28 cellular contexts compared by ENCODE assay signal in genomic region chr18:1917546-1917945, GRCh38.
"Had no signal": no experiment of that assay in that cellular context is flagged by ENCODE, and none has a peak within 500 bp of the region (broad histone marks: within the 10 kb centered on the region; RNA-seq: fewer than 3 reads in every experiment).

No MANE protein-coding gene starts in this region.

- H3K36me3 ChIP-seq: neural progenitor cell, ovary, right lobe of liver, sigmoid colon, stomach, thoracic aorta, thyroid gland, tibial nerve, upper lobe of right lung, vagina had no signal

- H3K9me3 ChIP-seq: ovary, sigmoid colon, thoracic aorta, thyroid gland had no signal

- H3K27me3 ChIP-seq: neural progenitor cell, ovary, right lobe of liver, sigmoid colon, stomach, thyroid gland, tibial nerve, upper lobe of right lung, vagina had no signal

- H3K27me3 Mint-ChIP-seq: progenitor cell of endocrine pancreas; stimulated activated naive B cell treated with anti-CD40 and anti-IgM and Interleukin-4, amounts not matched to agents 10 μg/mL and 1 μg/mL and 100 μg/mL, for 72 hours; stimulated activated naive CD8-positive, alpha-beta T cell treated with anti-CD3 and anti-CD28 coated beads, Interleukin-15, Interleukin-2, amounts not matched to agents 100 ng/mL and 50 ng/mL, for 24 hours; type B pancreatic cell had no signal

- DNase-seq: natural killer cell; occipital lobe; ovary; posterior cingulate gyrus; psoas muscle; right cardiac atrium; right lobe of liver; sigmoid colon; small intestine; stimulated activated CD4-positive, alpha-beta T cell treated with anti-CD3 and anti-CD28 coated beads, Interleukin-15, amount 100 ng/mL, for 24 hours; stimulated activated CD4-positive, alpha-beta T cell treated with anti-CD3 and anti-CD28 coated beads, Interleukin-2, amount 100 ng/mL, for 24 hours; stimulated activated CD4-positive, alpha-beta T cell treated with anti-CD3 and anti-CD28 coated beads, Interleukin-2, amount 100 ng/mL, for 48 hours; stimulated activated CD4-positive, alpha-beta T cell treated with anti-CD3 and anti-CD28 coated beads, Interleukin-4, amount 100 ng/mL, for 24 hours; stimulated activated naive B cell treated with anti-CD40 and anti-IgM and Interleukin-4, amounts not matched to agents 10 μg/mL and 1 μg/mL and 100 μg/mL, for 72 hours; stimulated activated naive CD4-positive, alpha-beta T cell treated with Interleukin-2 at 50 U/mL for 16 hours; stomach; thyroid gland; upper lobe of right lung had no signal

- H3K4me1 Mint-ChIP-seq: natural killer cell; nephron; neural progenitor cell; stimulated activated effector memory CD8-positive, alpha-beta T cell treated with anti-CD3 and anti-CD28 coated beads, Interleukin-12 subunit alpha, Interleukin-12 subunit beta, amount 100 ng/mL, for 72 hours; stimulated activated naive B cell treated with anti-CD40 and anti-IgM and Interleukin-4, amounts not matched to agents 10 μg/mL and 1 μg/mL and 100 μg/mL, for 72 hours had no signal

- H3K79me2 ChIP-seq: parathyroid adenoma had no signal

- H2AFZ ChIP-seq: neural progenitor cell, parathyroid adenoma had no signal

- H3K9ac ChIP-seq: neural progenitor cell, parathyroid adenoma had no signal

- H3K4me2 ChIP-seq: neural progenitor cell had no signal

- H3K36me3 Mint-ChIP-seq: natural killer cell; stimulated activated effector memory CD8-positive, alpha-beta T cell treated with anti-CD3 and anti-CD28 coated beads, Interleukin-12 subunit alpha, Interleukin-12 subunit beta, amount 100 ng/mL, for 72 hours; stimulated activated naive B cell treated with anti-CD40 and anti-IgM and Interleukin-4, amounts not matched to agents 10 μg/mL and 1 μg/mL and 100 μg/mL, for 72 hours had no signal

- ATAC-seq: natural killer cell; psoas muscle; right cardiac atrium; right lobe of liver; stimulated activated effector memory CD8-positive, alpha-beta T cell treated with anti-CD3 and anti-CD28 coated beads, Interleukin-12 subunit alpha, Interleukin-12 subunit beta, amount 100 ng/mL, for 72 hours; stimulated activated naive B cell treated with anti-CD40 and anti-IgM and Interleukin-4, amounts not matched to agents 10 μg/mL and 1 μg/mL and 100 μg/mL, for 72 hours; upper lobe of right lung had no signal

- H3K4me3 Mint-ChIP-seq: natural killer cell; nephron; neural progenitor cell; stimulated activated effector memory CD8-positive, alpha-beta T cell treated with anti-CD3 and anti-CD28 coated beads, Interleukin-12 subunit alpha, Interleukin-12 subunit beta, amount 100 ng/mL, for 72 hours; stimulated activated naive B cell treated with anti-CD40 and anti-IgM and Interleukin-4, amounts not matched to agents 10 μg/mL and 1 μg/mL and 100 μg/mL, for 72 hours; stimulated activated naive CD8-positive, alpha-beta T cell treated with anti-CD3 and anti-CD28 coated beads, Interleukin-15, Interleukin-2, amounts not matched to agents 100 ng/mL and 50 ng/mL, for 24 hours; type B pancreatic cell had no signal

- H3K4me1 ChIP-seq: neural progenitor cell, parathyroid adenoma, psoas muscle, right lobe of liver, sigmoid colon, stomach, thyroid gland, tibial nerve, upper lobe of right lung, vagina had no signal

- H3K27ac Mint-ChIP-seq: natural killer cell; nephron; neural progenitor cell; progenitor cell of endocrine pancreas; stimulated activated effector memory CD8-positive, alpha-beta T cell treated with anti-CD3 and anti-CD28 coated beads, Interleukin-12 subunit alpha, Interleukin-12 subunit beta, amount 100 ng/mL, for 72 hours; stimulated activated naive B cell treated with anti-CD40 and anti-IgM and Interleukin-4, amounts not matched to agents 10 μg/mL and 1 μg/mL and 100 μg/mL, for 72 hours; stimulated activated naive CD8-positive, alpha-beta T cell treated with anti-CD3 and anti-CD28 coated beads, Interleukin-15, Interleukin-2, amounts not matched to agents 100 ng/mL and 50 ng/mL, for 24 hours; type B pancreatic cell had no signal

- H3K4me3 ChIP-seq: neural progenitor cell, ovary, psoas muscle, right lobe of liver, sigmoid colon, stomach, thoracic aorta, thyroid gland, tibial nerve, upper lobe of right lung, vagina had no signal

- H3K27ac ChIP-seq: neural progenitor cell, ovary, parathyroid adenoma, psoas muscle, right lobe of liver, sigmoid colon, stomach, thoracic aorta, thyroid gland, tibial nerve, upper lobe of right lung, vagina had no signal
